ENCODE assay signal across 8 cellular contexts in genomic region chr16:71461686-71462648, GRCh38.
DNase-seq lines count a peak whose midpoint lies in the region; ATAC-seq and TF ChIP-seq lines count a peak whose summit lies in the region.

TSS of gene ZNF23 (minus strand) at chr16:71462247. CDS start at chr16:71456796, 5,451 bp downstream.

- H3K4me3 ChIP-seq in iPS-20b (ENCODE audit: low read length) (peak within 1 kb of the TSS; percentile 90), skin epidermis (peak within 1 kb of the TSS; percentile 70 to 96 (median 90))

- H3K4me1 ChIP-seq in iPS-20b (ENCODE audit: insufficient read depth, low read length): no peaks in the 10 kb centered on the region; the same call in 1 of the 2 replicates

- peak within 1 kb of the TSS; percentile 96 for H3K9ac ChIP-seq in iPS-20b (ENCODE audit: low read depth, low read length)

- TF ChIP-seq CTCF in VCaP (conservative IDR thresholded peaks at IDR 0.05): no peak

- no peaks in the 10 kb centered on the region for H3K36me3 ChIP-seq in iPS-20b (ENCODE audit: insufficient read depth, low read depth, low read length)

- peak; percentile 56 for DNase-seq in NK-92 treated with Interleukin-12 subunit alpha and Interleukin-12 subunit beta, amount 100 ng/mL, for 24 hours (lab: John Stamatoyannopoulos, UW)
- DNase-seq in NK-92 (lab: John Stamatoyannopoulos, UW; ENCODE audit: unreplicated experiment) (no peak), NCI-H2107 (lab: John Stamatoyannopoulos, UW) (peak; percentile 79), T47D (ENCODE audit: low read depth in 1 of 2, low spot score in 1 of 2) (peak; percentile 81 to 91)

- H3K27me3 ChIP-seq in iPS-20b (ENCODE audit: insufficient read depth, low read length): no peaks in the 10 kb centered on the region

- in situ Hi-C loops in T47D (cut with HindIII; ENCODE audit: low pct_unique_long_range_greater_than_20kb, low sequenced_read_pairs): no loop called here

- peak; percentile 97 for ATAC-seq in HG02885 (IDR thresholded peaks at IDR 0.05; ENCODE audit: poor library complexity, unreplicated experiment)

- H3K9me3 ChIP-seq in iPS-20b (ENCODE audit: insufficient read depth, low read depth, low read length): no peaks in the 10 kb centered on the region

- H3K27ac ChIP-seq in VCaP (peak within 1 kb of the TSS; percentile 66), iPS-20b (ENCODE audit: low read length) (no peak within 1 kb of the TSS), skin epidermis (peak within 1 kb of the TSS; percentile 34 to 93 (median 87))
